ENCODE assay signal across 8 cellular contexts in genomic region chr11:65435330-65435931, GRCh38. TPM values are rescaled to one million over a fixed set of nuclear protein-coding genes. Genes with fewer than 3 reads are reported as not detected.
DNase-seq lines count a peak whose midpoint lies in the region; ATAC-seq and TF ChIP-seq lines count a peak whose summit lies in the region.
"Had no signal": no experiment of that assay in that cellular context is flagged by ENCODE, and none has a peak within 500 bp of the region (broad histone marks: within the 10 kb centered on the region; RNA-seq: fewer than 3 reads in every experiment).

No MANE protein-coding gene starts in this region.

- H3K4me3 Mint-ChIP-seq in immature natural killer cell (no peak overlapping the region), GM23338 (no peak overlapping the region)

- H3K36me3 ChIP-seq in MM.1S (replicated peaks; ENCODE audit: insufficient read depth, low read length) (no peaks in the 10 kb centered on the region), stomach smooth muscle (ENCODE audit: control insufficient read depth in 2 of 2, insufficient read depth in 2 of 2, low read length in 2 of 2) (peaks cover 43 to 46% of the 10 kb centered on the region in 2 donors), GM23338 (ENCODE audit: insufficient read depth) (no peaks in the 10 kb centered on the region)

- peaks cover 0 to 5% (median 0%) of the 10 kb centered on the region in 3 donors for H3K27me3 Mint-ChIP-seq in immature natural killer cell (ENCODE audit: low read depth in 3 of 3)
- peaks cover 3% of the 10 kb centered on the region for H3K27me3 Mint-ChIP-seq in GM23338 (ENCODE audit: insufficient read depth, low read depth, poor library complexity)

- H3K79me2 ChIP-seq in MM.1S (ENCODE audit: low read length): peaks cover 87% of the 10 kb centered on the region
- H3K79me2 ChIP-seq in GM23338 (replicated peaks; ENCODE audit: insufficient read depth): no peaks in the 10 kb centered on the region

- H3K27ac ChIP-seq in MM.1S (ENCODE audit: low read length) (peak overlapping the region; percentile 1; the same call in 1 of the 2 replicates), stomach smooth muscle (ENCODE audit: low read length) (peak overlapping the region; percentile 42), GM23338 (ENCODE audit: low read depth) (no peak overlapping the region)

- H3K36me3 Mint-ChIP-seq in immature natural killer cell (peaks cover 8 to 32% (median 22%) of the 10 kb centered on the region in 3 donors), GM23338 (ENCODE audit: low read depth) (no peaks in the 10 kb centered on the region)

- H3K27ac Mint-ChIP-seq in immature natural killer cell: peak overlapping the region; percentile 8 to 99 (median 66)
- H3K27ac Mint-ChIP-seq in GM23338: no peak overlapping the region

- no peaks in the 10 kb centered on the region for H3K9me3 Mint-ChIP-seq in immature natural killer cell
- no peaks in the 10 kb centered on the region for H3K9me3 Mint-ChIP-seq in GM23338

- H3K27me3 ChIP-seq in MM.1S (replicated peaks; ENCODE audit: insufficient read depth, low read length) (no peaks in the 10 kb centered on the region), stomach smooth muscle (ENCODE audit: control insufficient read depth in 1 of 2, insufficient read depth in 2 of 2, low read length in 2 of 2) (no peaks in the 10 kb centered on the region), GM23338 (ENCODE audit: insufficient read depth) (no peaks in the 10 kb centered on the region)

- H3K4me1 ChIP-seq in MM.1S (ENCODE audit: low read length) (peaks cover 79% of the 10 kb centered on the region), stomach smooth muscle (ENCODE audit: control insufficient read depth, insufficient read depth, low read length) (peaks cover 51% of the 10 kb centered on the region), GM23338 (ENCODE audit: insufficient read depth) (no peaks in the 10 kb centered on the region)

- H3K9ac ChIP-seq in MM.1S (ENCODE audit: low read length) (no peak overlapping the region), stomach smooth muscle (ENCODE audit: low read length in 2 of 2) (no peak overlapping the region)

- H4K20me1 ChIP-seq in MM.1S (ENCODE audit: insufficient read depth, low read length) (peaks cover 7% of the 10 kb centered on the region), GM23338 (replicated peaks; ENCODE audit: insufficient read depth) (no peaks in the 10 kb centered on the region; the same call in 1 of the 2 replicates)

- no peak overlapping the region for H3K4me3 ChIP-seq in MM.1S (ENCODE audit: low read length)
- peak overlapping the region in 1 of 2 donors; percentile 10 for H3K4me3 ChIP-seq in stomach smooth muscle (ENCODE audit: low read length in 2 of 2)
- no peak overlapping the region for H3K4me3 ChIP-seq in GM23338

- no peak for ATAC-seq in activated CD4-positive, CD25-positive, alpha-beta regulatory T cell treated with anti-CD3 and anti-CD28 coated beads, Interleukin-2, amount 50 U/mL, for 24 hours
- ATAC-seq in GM23338: no peak

- H3K4me2 ChIP-seq in MM.1S (ENCODE audit: low read depth, low read length) (no peak overlapping the region), GM23338 (no peak overlapping the region)

- H3K9me3 ChIP-seq in MM.1S (replicated peaks; ENCODE audit: insufficient read depth, low read length) (no peaks in the 10 kb centered on the region), stomach smooth muscle (ENCODE audit: control insufficient read depth in 2 of 2, low read length in 2 of 2) (no peaks in the 10 kb centered on the region)

- DNase-seq in MM.1S (no peak), amniotic epithelial cell (ENCODE audit: low read depth) (peak; percentile 48), immature natural killer cell (no peak), NCI-H526 (lab: John Stamatoyannopoulos, UW) (no peak), GM23338 (ENCODE audit: low spot score) (no peak)
- DNase-seq: T-helper 9 cell had no signal

- peaks cover 97% of the 10 kb centered on the region for H3F3A ChIP-seq in MM.1S (ENCODE audit: insufficient read depth, low read length)
- no peaks in the 10 kb centered on the region for H3F3A ChIP-seq in GM23338 (replicated peaks; ENCODE audit: low read depth)

- no peak for TF ChIP-seq CTCF in MM.1S (IDR thresholded peaks at IDR 0.05; ENCODE audit: low read length)
- TF ChIP-seq CTCF in GM23338 (conservative IDR thresholded peaks at IDR 0.05; ENCODE audit: low read depth in 2 of 2): no peak

- H2AFZ ChIP-seq in MM.1S (ENCODE audit: low read length) (no peak overlapping the region), GM23338 (no peak overlapping the region)

- H3K9me2 ChIP-seq in MM.1S (replicated peaks; ENCODE audit: insufficient read depth, low read length) (no peaks in the 10 kb centered on the region), GM23338 (ENCODE audit: insufficient read depth) (no peaks in the 10 kb centered on the region)

- H3K4me1 Mint-ChIP-seq in immature natural killer cell (peaks cover 81 to 97% of the 10 kb centered on the region in 2 donors), GM23338 (peaks cover under 1% of the 10 kb centered on the region; the same call in 1 of the 3 replicates)

TF ChIP-seq in GM23338, 12 proteins besides CTCF, POLR2A, EP300 and RAD21 (continues in another document):
- TF ChIP-seq ZNF462 (CRISPR knock-in tag; IDR thresholded peaks at IDR 0.05) (no peak), POLR2AphosphoS5 (IDR thresholded peaks at IDR 0.05; ENCODE audit: low read depth) (no peak), NANOG (IDR thresholded peaks at IDR 0.05; ENCODE audit: borderline replicate concordance) (no peak), STAT1 (IDR thresholded peaks at IDR 0.05; ENCODE audit: unreplicated experiment) (no peak), JUNB (IDR thresholded peaks at IDR 0.05; ENCODE audit: unreplicated experiment) (no peak), ZNF114 (CRISPR knock-in tag; IDR thresholded peaks at IDR 0.05) (no peak)

RNA-seq across cellular contexts. Expression of gene NEAT1, which starts 12.8 kb away (rescaled TPM):
- polyA plus RNA-seq in immature natural killer cell: 1 to 10 TPM in 2 of 3 donors, under 1 TPM in 1; 0.26 to 5.9 (median 1.4) TPM
- 6.3 and 7.2 TPM in 2 replicates for total RNA-seq in GM23338 (2014; rRNA removed; shearing (Covaris generic))
- polyA plus RNA-seq in GM23338 (2016; fragmentation: Nextera tagmentation; extraction: Ambion mirVana): 3.6 and 5.3 TPM in 2 replicates

RNA-seq across cellular contexts. Expression of gene FRMD8, which starts 49.0 kb away (rescaled TPM):
- 10 to 100 TPM; 62.8 to 73.5 (median 63.4) TPM for polyA plus RNA-seq in immature natural killer cell
- 35.4 and 41.4 TPM in 2 replicates for total RNA-seq in GM23338 (2014; rRNA removed; shearing (Covaris generic))
- 6.2 and 7.0 TPM in 2 replicates for polyA plus RNA-seq in GM23338 (2016; fragmentation: Nextera tagmentation; extraction: Ambion mirVana)

RNA-seq across cellular contexts. Expression of gene SLC25A45, which starts 53.0 kb away (rescaled TPM):
- polyA plus RNA-seq in immature natural killer cell (10 to 100 TPM in 2 of 3 donors, 1 to 10 TPM in 1; 4.5 to 16.0 (median 10.3) TPM), GM23338 (2016; fragmentation: Nextera tagmentation; extraction: Ambion mirVana) (0.74 and 0.89 TPM in 2 replicates)
- 0.10 and 0.35 TPM in 2 replicates for total RNA-seq in GM23338 (2014; rRNA removed; shearing (Covaris generic))
